Comparison of ENCODE assay signal across 19 cellular contexts in genomic region chr6:110368268-110368667, GRCh38. TPM values are rescaled to one million over a fixed set of nuclear protein-coding genes. Genes with fewer than 3 reads are reported as not detected.
A peak's percentile ranks its signal among the peaks of the same experiment; 100 is the strongest.
DNase-seq lines count a peak whose midpoint lies in the region; ATAC-seq, FAIRE-seq and TF ChIP-seq lines count a peak whose summit lies in the region.
"Had no signal": no experiment of that assay in that cellular context is flagged by ENCODE, and none has a peak within 500 bp of the region (broad histone marks: within the 10 kb centered on the region; RNA-seq: fewer than 3 reads in every experiment).

No MANE protein-coding gene starts in this region.

- POLR2A ChIA-PET in naive thymus-derived CD8-positive, alpha-beta T cell (lab: Charles Lee): interaction anchor here (4.3 kb wide), 1 partner anchor 21 kb away, joined by 38 read pairs; no protein-coding TSS in a partner anchor
- POLR2A ChIA-PET in HepG2 (lab: Yijun Ruan, JAX): no interaction called here

- no peak for FAIRE-seq in HepG2 (lab: Jason Lieb, UNC)
- FAIRE-seq: A204.1 had no signal

- no peak for TF ChIP-seq RAD21 in HepG2 (CRISPR knock-in tag; IDR thresholded peaks at IDR 0.05)

- no peaks in the 10 kb centered on the region for H3K36me3 ChIP-seq in SK-N-MC (ENCODE audit: insufficient read depth, low read length)
- no peaks in the 10 kb centered on the region for H3K36me3 ChIP-seq in ectodermal cell (ENCODE audit: control insufficient read depth, insufficient read depth, low read length)
- no peaks in the 10 kb centered on the region for H3K36me3 ChIP-seq in smooth muscle cell (ENCODE audit: low read depth)
- no peaks in the 10 kb centered on the region for H3K36me3 ChIP-seq in HepG2 (replicated peaks in 1 of 2; ENCODE audit: control insufficient read depth in 1 of 2, insufficient read depth in 2 of 2, low read length in 2 of 2)
- H3K36me3 ChIP-seq in BE2C: no peaks in the 10 kb centered on the region
- H3K36me3 ChIP-seq: BLaER1 had no signal

- no peaks in the 10 kb centered on the region for H3K27me3 Mint-ChIP-seq in naive thymus-derived CD8-positive, alpha-beta T cell
- peaks cover 6 to 22% of the 10 kb centered on the region in 2 donors for H3K27me3 Mint-ChIP-seq in stimulated activated naive B cell treated with anti-CD40 and anti-IgM and Interleukin-4, amounts not matched to agents 10 μg/mL and 1 μg/mL and 100 μg/mL, for 72 hours

- in situ Hi-C loops in HepG2 (cut with HindIII; ENCODE audit: extremely low pct_ligation_motif_present, low pct_unique_long_range_greater_than_20kb): no loop called here

- H3K4me2 ChIP-seq in smooth muscle cell: peak overlapping the region; percentile 9
- H3K4me2 ChIP-seq in HepG2 (ENCODE audit: low read depth, low read length): no peak overlapping the region
- H3K4me2 ChIP-seq: BLaER1 had no signal

- CTCF ChIA-PET in HepG2 (lab: Yijun Ruan, JAX; ENCODE audit: low intra/inter-chr PET ratio, low total read pairs): no interaction called here

- DNase-seq in SK-N-MC (ENCODE audit: low read depth, low spot score) (no peak), smooth muscle cell (lab: John Stamatoyannopoulos, UW; ENCODE audit: unreplicated experiment) (no peak), HepG2 (ENCODE audit: low spot score) (no peak), BE2C (no peak)
- no peak for DNase-seq in naive thymus-derived CD8-positive, alpha-beta T cell
- DNase-seq in stimulated activated naive B cell treated with anti-CD40 and anti-IgM and Interleukin-4, amounts not matched to agents 10 μg/mL and 1 μg/mL and 100 μg/mL, for 72 hours: no peak
- DNase-seq: AML-193; CD4-positive, alpha-beta memory T cell; DMS153; DMS79; GDM1; GOT3; H9 had no signal

- no peaks in the 10 kb centered on the region for H3K9me3 Mint-ChIP-seq in naive thymus-derived CD8-positive, alpha-beta T cell
- no peaks in the 10 kb centered on the region for H3K9me3 Mint-ChIP-seq in stimulated activated naive B cell treated with anti-CD40 and anti-IgM and Interleukin-4, amounts not matched to agents 10 μg/mL and 1 μg/mL and 100 μg/mL, for 72 hours
- H3K9me3 Mint-ChIP-seq: CD14-positive monocyte; CD4-positive, alpha-beta memory T cell; H9 had no signal

- 53 to 78% methylated on average over 1 of the region's 2 CpGs for WGBS in ectodermal cell, 2 experiments
- WGBS in smooth muscle cell (ENCODE audit: low lambda C conversion rate): 69% methylated on average over 2 of the region's 2 CpGs
- 34% methylated on average over 2 of the region's 2 CpGs for WGBS in HepG2 (ENCODE audit: low lambda C conversion rate)

- peak overlapping the region; percentile 59 for H3K4me3 ChIP-seq in SK-N-MC
- H3K4me3 ChIP-seq in ectodermal cell (ENCODE audit: insufficient read depth, low read depth, low read length): no peak overlapping the region
- H3K4me3 ChIP-seq in smooth muscle cell: no peak overlapping the region
- no peak overlapping the region for H3K4me3 ChIP-seq in HepG2 (replicated peaks in 1 of 3; ENCODE audit: insufficient read depth in 1 of 3, low read depth in 2 of 3, low read length in 3 of 3)
- H3K4me3 ChIP-seq in BE2C (ENCODE audit: low read depth, low read length): no peak overlapping the region
- H3K4me3 ChIP-seq: BLaER1 had no signal

- no peak overlapping the region for H2AFZ ChIP-seq in smooth muscle cell (ENCODE audit: low read depth)
- H2AFZ ChIP-seq in HepG2 (ENCODE audit: low read length): no peak overlapping the region

- TF ChIP-seq CTCF in smooth muscle cell (IDR thresholded peaks at IDR 0.05; ENCODE audit: borderline replicate concordance, insufficient read depth, poor library complexity, severe bottlenecking) (no peak), HepG2 (CRISPR knock-in tag; IDR thresholded peaks at IDR 0.05) (no peak), BE2C (IDR thresholded peaks at IDR 0.05; ENCODE audit: low read depth, low read length) (no peak)

- H4K20me1 ChIP-seq in smooth muscle cell (ENCODE audit: low read depth): no peaks in the 10 kb centered on the region
- no peaks in the 10 kb centered on the region for H4K20me1 ChIP-seq in HepG2 (ENCODE audit: insufficient read depth, low read length)
- H4K20me1 ChIP-seq: BLaER1 had no signal

- H3F3A ChIP-seq in smooth muscle cell (ENCODE audit: low read depth): no peaks in the 10 kb centered on the region

- no peak for TF ChIP-seq POLR2A in HepG2 (IDR thresholded peaks at IDR 0.05; ENCODE audit: insufficient read depth in 1 of 2, low read depth in 2 of 2, low read length in 2 of 2)

- no peak for TF ChIP-seq EP300 in HepG2 (IDR thresholded peaks at IDR 0.05; ENCODE audit: low read depth in 2 of 2, low read length in 2 of 2)
- no peak for TF ChIP-seq EP300 in HepG2 (CRISPR knock-in tag; IDR thresholded peaks at IDR 0.05; ENCODE audit: borderline replicate concordance)

- H3K27ac Mint-ChIP-seq in naive thymus-derived CD8-positive, alpha-beta T cell: peak overlapping the region in 6 of 10 donors; percentile 1 to 84 (median 43)
- no peak overlapping the region for H3K27ac Mint-ChIP-seq in stimulated activated naive B cell treated with anti-CD40 and anti-IgM and Interleukin-4, amounts not matched to agents 10 μg/mL and 1 μg/mL and 100 μg/mL, for 72 hours
- H3K27ac Mint-ChIP-seq: CD14-positive monocyte; CD4-positive, alpha-beta memory T cell had no signal

- H3K4me1 Mint-ChIP-seq in naive thymus-derived CD8-positive, alpha-beta T cell: peaks cover 32 to 60% (median 44%) of the 10 kb centered on the region in 4 donors
- H3K4me1 Mint-ChIP-seq in stimulated activated naive B cell treated with anti-CD40 and anti-IgM and Interleukin-4, amounts not matched to agents 10 μg/mL and 1 μg/mL and 100 μg/mL, for 72 hours: peaks cover 8 to 14% of the 10 kb centered on the region in 2 donors
- H3K4me1 Mint-ChIP-seq: CD14-positive monocyte had no signal

- BruUV-seq in HepG2 (replicated peaks; lab: Mats Ljungman, UMichigan): no TSS peak

- peak overlapping the region; percentile 16 for H3K9ac ChIP-seq in SK-N-MC (ENCODE audit: insufficient read length)
- no peak overlapping the region for H3K9ac ChIP-seq in smooth muscle cell (ENCODE audit: low read depth)
- no peak overlapping the region for H3K9ac ChIP-seq in HepG2 (ENCODE audit: insufficient read depth, low read depth, low read length)
- H3K9ac ChIP-seq: BLaER1 had no signal

- H3K4me3 Mint-ChIP-seq in naive thymus-derived CD8-positive, alpha-beta T cell: no peak overlapping the region
- H3K4me3 Mint-ChIP-seq in stimulated activated naive B cell treated with anti-CD40 and anti-IgM and Interleukin-4, amounts not matched to agents 10 μg/mL and 1 μg/mL and 100 μg/mL, for 72 hours: no peak overlapping the region
- H3K4me3 Mint-ChIP-seq: CD14-positive monocyte; CD4-positive, alpha-beta memory T cell; H9 had no signal

- H3K9me3 ChIP-seq in SK-N-MC (ENCODE audit: low read depth, low read length): no peaks in the 10 kb centered on the region
- H3K9me3 ChIP-seq in ectodermal cell (ENCODE audit: control insufficient read depth, low read length): no peaks in the 10 kb centered on the region
- H3K9me3 ChIP-seq in smooth muscle cell (replicated peaks; ENCODE audit: low read depth): no peaks in the 10 kb centered on the region
- no peaks in the 10 kb centered on the region for H3K9me3 ChIP-seq in HepG2 (ENCODE audit: low read length)
- no peaks in the 10 kb centered on the region for H3K9me3 ChIP-seq in BE2C
- H3K9me3 ChIP-seq: BLaER1 had no signal

- H3K27me3 ChIP-seq in ectodermal cell (ENCODE audit: control insufficient read depth, insufficient read depth, low read length, poor library complexity, severe bottlenecking) (no peaks in the 10 kb centered on the region), smooth muscle cell (ENCODE audit: low read depth) (no peaks in the 10 kb centered on the region), HepG2 (ENCODE audit: control insufficient read depth in 1 of 2, insufficient read depth in 2 of 2, low read length in 2 of 2) (peaks cover 0 to 12% of the 10 kb centered on the region in 2 experiments; a peak in 2 of 5 replicates), BE2C (no peaks in the 10 kb centered on the region)
- H3K27me3 ChIP-seq: BLaER1 had no signal

- H3K36me3 Mint-ChIP-seq in naive thymus-derived CD8-positive, alpha-beta T cell: no peaks in the 10 kb centered on the region
- H3K36me3 Mint-ChIP-seq in stimulated activated naive B cell treated with anti-CD40 and anti-IgM and Interleukin-4, amounts not matched to agents 10 μg/mL and 1 μg/mL and 100 μg/mL, for 72 hours: no peaks in the 10 kb centered on the region
- H3K36me3 Mint-ChIP-seq: CD14-positive monocyte; CD4-positive, alpha-beta memory T cell had no signal

- no peak for ATAC-seq in naive thymus-derived CD8-positive, alpha-beta T cell
- no peak for ATAC-seq in stimulated activated naive B cell treated with anti-CD40 and anti-IgM and Interleukin-4, amounts not matched to agents 10 μg/mL and 1 μg/mL and 100 μg/mL, for 72 hours (replicated peaks)
- ATAC-seq in HepG2 (no peak), HG02884 (IDR thresholded peaks at IDR 0.05; ENCODE audit: unreplicated experiment) (no peak)

- H3K27ac ChIP-seq in SK-N-MC: peak overlapping the region; percentile 78
- peak overlapping the region; percentile 19 for H3K27ac ChIP-seq in ectodermal cell (ENCODE audit: insufficient read depth, low read depth, low read length, poor library complexity, severe bottlenecking)
- no peak overlapping the region for H3K27ac ChIP-seq in smooth muscle cell (ENCODE audit: low read depth)
- no peak overlapping the region for H3K27ac ChIP-seq in HepG2 (ENCODE audit: extremely low read length, insufficient read depth, low read length)
- H3K27ac ChIP-seq: BLaER1 had no signal

- intact Hi-C loops in HepG2 (cut with micrococcal nuclease; ENCODE audit: unreplicated experiment): no loop called here

- H3K4me1 ChIP-seq in ectodermal cell (ENCODE audit: control insufficient read depth, insufficient read depth, low read length) (peaks cover 35% of the 10 kb centered on the region), smooth muscle cell (ENCODE audit: low read depth) (peaks cover 56% of the 10 kb centered on the region), HepG2 (ENCODE audit: insufficient read depth, low read length) (no peaks in the 10 kb centered on the region), BE2C (no peaks in the 10 kb centered on the region)

- no peaks in the 10 kb centered on the region for H3K79me2 ChIP-seq in smooth muscle cell (ENCODE audit: low read depth)
- no peaks in the 10 kb centered on the region for H3K79me2 ChIP-seq in HepG2 (ENCODE audit: insufficient read depth, low read length)

RNA-seq across cellular contexts. Expression of gene METTL24, which starts 10.1 kb away (rescaled TPM):
- polyA plus RNA-seq in ectodermal cell (2013, experiment 1 of 4): 3.0 TPM
- polyA plus RNA-seq in ectodermal cell (2013, experiment 2 of 4): 2.8 TPM
- polyA plus RNA-seq in ectodermal cell (2013, experiment 3 of 4): 3.2 TPM
- 3.5 TPM for polyA plus RNA-seq in ectodermal cell (2013, experiment 4 of 4)
- 1 to 10 TPM; 1.2 to 2.0 TPM for total RNA-seq in naive thymus-derived CD8-positive, alpha-beta T cell
- 1 to 10 TPM in 1 of 3 donors, under 1 TPM in 1, not detected in 1; 0.58 to 1.3 TPM for polyA plus RNA-seq in naive thymus-derived CD8-positive, alpha-beta T cell
- 2.6 and 3.3 TPM in 2 replicates for total RNA-seq in smooth muscle cell
- polyA plus RNA-seq in smooth muscle cell: 0.74 and 2.0 TPM in 2 replicates
- total RNA-seq in HepG2 (2016; rRNA removed; fragmentation: Illumina TruSeq; extraction: Trizol): not detected in 2 replicates
- total RNA-seq in HepG2 (2016; cell fraction: cytosol; rRNA removed; fragmentation: Illumina TruSeq; extraction: Trizol; ENCODE audit: low read depth): not detected in 2 replicates
- not detected in 2 replicates for total RNA-seq in HepG2 (2016; cell fraction: insoluble cytoplasmic fraction; rRNA removed; fragmentation: Illumina TruSeq; extraction: Trizol)
- total RNA-seq in HepG2 (2016; cell fraction: membrane; rRNA removed; fragmentation: Illumina TruSeq; extraction: Trizol): not detected in 2 replicates
- total RNA-seq in HepG2 (2016; cell fraction: nucleus; rRNA removed; fragmentation: Illumina TruSeq; extraction: Trizol): not detected in 2 replicates
- not detected in 2 replicates for polyA plus RNA-seq in HepG2 (2011; rRNA removed)
- not detected in 2 replicates for polyA plus RNA-seq in HepG2 (2011; cell fraction: cytosol; rRNA removed)
- polyA plus RNA-seq in HepG2 (2011; cell fraction: nucleus; rRNA removed): not detected in 2 replicates
- not detected in 2 replicates for polyA plus RNA-seq in HepG2 (2012)
- not detected in 2 replicates for polyA plus RNA-seq in HepG2 (2016; cell fraction: cytosol; fragmentation: Illumina TruSeq; extraction: Trizol; ENCODE audit: low read depth)
- not detected in 2 replicates for polyA plus RNA-seq in HepG2 (2016; cell fraction: insoluble cytoplasmic fraction; fragmentation: Illumina TruSeq; extraction: Trizol; ENCODE audit: low read depth)
- not detected in 2 replicates for polyA plus RNA-seq in HepG2 (2016; cell fraction: membrane; fragmentation: Illumina TruSeq; extraction: Trizol; ENCODE audit: low read depth)
- polyA plus RNA-seq in HepG2 (2016; cell fraction: nucleus; fragmentation: Illumina TruSeq; extraction: Trizol; ENCODE audit: insufficient read depth, low read depth): not detected in 2 replicates
- not detected in 2 replicates for polyA minus RNA-seq in HepG2 (2011; rRNA and poly(A)+ RNA removed; ENCODE audit: low replicate concordance)
- polyA minus RNA-seq in HepG2 (2011; cell fraction: cytosol; rRNA and poly(A)+ RNA removed): not detected in 2 replicates
- not detected in 2 replicates for polyA minus RNA-seq in HepG2 (2011; cell fraction: nucleus; rRNA and poly(A)+ RNA removed)
- polyA plus RNA-seq in BE2C (2012; ENCODE audit: insufficient read depth, insufficient read length, low read depth): not detected
- total RNA-seq: Daoy had no signal
- polyA plus RNA-seq: CD14-positive monocyte had no signal

RNA-seq across cellular contexts. Expression of gene DDO, which starts 47.1 kb away (rescaled TPM):
- not detected for polyA plus RNA-seq in ectodermal cell (2013, experiment 1 of 4)
- not detected for polyA plus RNA-seq in ectodermal cell (2013, experiment 2 of 4)
- polyA plus RNA-seq in ectodermal cell (2013, experiment 3 of 4): not detected
- polyA plus RNA-seq in ectodermal cell (2013, experiment 4 of 4): not detected
- not detected for total RNA-seq in naive thymus-derived CD8-positive, alpha-beta T cell
- polyA plus RNA-seq in naive thymus-derived CD8-positive, alpha-beta T cell: not detected
- total RNA-seq in smooth muscle cell (not detected in 2 replicates), HepG2 (2016; rRNA removed; fragmentation: Illumina TruSeq; extraction: Trizol) (10.3 and 14.6 TPM in 2 replicates)
- polyA plus RNA-seq in smooth muscle cell (not detected in 2 replicates), HepG2 (2011; rRNA removed) (6.1 and 6.4 TPM in 2 replicates)
- 1.8 TPM in 2 replicates for total RNA-seq in HepG2 (2016; cell fraction: cytosol; rRNA removed; fragmentation: Illumina TruSeq; extraction: Trizol; ENCODE audit: low read depth)
- 10.6 and 13.4 TPM in 2 replicates for total RNA-seq in HepG2 (2016; cell fraction: insoluble cytoplasmic fraction; rRNA removed; fragmentation: Illumina TruSeq; extraction: Trizol)
- 4.4 and 4.7 TPM in 2 replicates for total RNA-seq in HepG2 (2016; cell fraction: membrane; rRNA removed; fragmentation: Illumina TruSeq; extraction: Trizol)
- total RNA-seq in HepG2 (2016; cell fraction: nucleus; rRNA removed; fragmentation: Illumina TruSeq; extraction: Trizol): 4.3 TPM in 2 replicates
- polyA plus RNA-seq in HepG2 (2011; cell fraction: cytosol; rRNA removed): 4.8 and 6.4 TPM in 2 replicates
- 2.2 and 3.2 TPM in 2 replicates for polyA plus RNA-seq in HepG2 (2011; cell fraction: nucleus; rRNA removed)
- 8.1 and 8.5 TPM in 2 replicates for polyA plus RNA-seq in HepG2 (2012)
- 1.2 and 1.4 TPM in 2 replicates for polyA plus RNA-seq in HepG2 (2016; cell fraction: cytosol; fragmentation: Illumina TruSeq; extraction: Trizol; ENCODE audit: low read depth)
- polyA plus RNA-seq in HepG2 (2016; cell fraction: insoluble cytoplasmic fraction; fragmentation: Illumina TruSeq; extraction: Trizol; ENCODE audit: low read depth): 10.3 and 10.7 TPM in 2 replicates
- 2.9 and 3.0 TPM in 2 replicates for polyA plus RNA-seq in HepG2 (2016; cell fraction: membrane; fragmentation: Illumina TruSeq; extraction: Trizol; ENCODE audit: low read depth)
- 5.3 and 5.5 TPM in 2 replicates for polyA plus RNA-seq in HepG2 (2016; cell fraction: nucleus; fragmentation: Illumina TruSeq; extraction: Trizol; ENCODE audit: insufficient read depth, low read depth)
- polyA minus RNA-seq in HepG2 (2011; rRNA and poly(A)+ RNA removed; ENCODE audit: low replicate concordance): 1.2 and 10.7 TPM in 2 replicates
- polyA minus RNA-seq in HepG2 (2011; cell fraction: cytosol; rRNA and poly(A)+ RNA removed): 3.7 and 5.5 TPM in 2 replicates
- 4.0 and 6.2 TPM in 2 replicates for polyA minus RNA-seq in HepG2 (2011; cell fraction: nucleus; rRNA and poly(A)+ RNA removed)
- 0.82 TPM for polyA plus RNA-seq in BE2C (2012; ENCODE audit: insufficient read depth, insufficient read length, low read depth)
- total RNA-seq: CD4-positive, alpha-beta memory T cell; H9 had no signal
- polyA plus RNA-seq: CD4-positive, alpha-beta memory T cell had no signal

Comparison
In these comparisons a context has a peak if more than half of its experiments do, and no peak if none do; other contexts are left out.
1. H3K27ac ChIP-seq: peak in SK-N-MC (single experiment) and ectodermal cell (single experiment); none in smooth muscle cell (single experiment) and HepG2 (single experiment).